In genomic region chr11:121587182-121587581, GRCh38 we compare ENCODE assay signal across 16 cellular contexts.
DNase-seq lines count a peak whose midpoint lies in the region; ATAC-seq and TF ChIP-seq lines count a peak whose summit lies in the region.
"Had no signal": no experiment of that assay in that cellular context is flagged by ENCODE, and none has a peak within 500 bp of the region (broad histone marks: within the 10 kb centered on the region; RNA-seq: fewer than 3 reads in every experiment).

No MANE protein-coding gene starts in this region.

- H3K9ac ChIP-seq in Karpas-422 (ENCODE audit: low read length), result peak overlapping the region; percentile 20
- H3K9ac ChIP-seq: GM23248 had no signal

- POLR2A ChIA-PET in activated CD8-positive, alpha-beta T cell treated with anti-CD3 and anti-CD28 coated beads for 36 hours (lab: Charles Lee), result no interaction called here
- POLR2A ChIA-PET in activated CD8-positive, alpha-beta T cell treated with anti-CD3 and anti-CD28 coated beads, Interleukin-2, amount 10 ng/mL, durations not matched to agents 7 days and 5 days (lab: Charles Lee), result no interaction called here
- POLR2A ChIA-PET in naive thymus-derived CD4-positive, alpha-beta T cell (lab: Charles Lee), result no interaction called here

- no peak overlapping the region for H3K4me3 Mint-ChIP-seq in activated CD8-positive, alpha-beta T cell treated with anti-CD3 and anti-CD28 coated beads for 36 hours
- H3K4me3 Mint-ChIP-seq in activated CD8-positive, alpha-beta T cell treated with anti-CD3 and anti-CD28 coated beads, Interleukin-2, amount 10 ng/mL, durations not matched to agents 7 days and 5 days, result no peak overlapping the region
- no peak overlapping the region for H3K4me3 Mint-ChIP-seq in naive thymus-derived CD4-positive, alpha-beta T cell
- H3K4me3 Mint-ChIP-seq in progenitor cell of endocrine pancreas (ENCODE audit: low read depth), result no peak overlapping the region
- H3K4me3 Mint-ChIP-seq: IgD-negative memory B cell had no signal

- no peak for ATAC-seq in activated CD8-positive, alpha-beta T cell treated with anti-CD3 and anti-CD28 coated beads for 36 hours
- no peak for ATAC-seq in activated CD8-positive, alpha-beta T cell treated with anti-CD3 and anti-CD28 coated beads, Interleukin-2, amount 10 ng/mL, durations not matched to agents 7 days and 5 days
- no peak for ATAC-seq in naive thymus-derived CD4-positive, alpha-beta T cell
- ATAC-seq: PC-3 had no signal

- H3K4me3 ChIP-seq in Karpas-422 (ENCODE audit: low read length), result no peak overlapping the region
- no peak overlapping the region for H3K4me3 ChIP-seq in hepatocyte
- H3K4me3 ChIP-seq in naive thymus-derived CD4-positive, alpha-beta T cell (ENCODE audit: low read length), result no peak overlapping the region
- H3K4me3 ChIP-seq: GM23248 had no signal

- 65% methylated on average over 2 of the region's 2 CpGs for WGBS in hepatocyte (ENCODE audit: low lambda C conversion rate, missing lambda C conversion rate)

- H3K36me3 Mint-ChIP-seq in activated CD8-positive, alpha-beta T cell treated with anti-CD3 and anti-CD28 coated beads for 36 hours (ENCODE audit: low read depth), result peaks cover 50% of the 10 kb centered on the region
- peaks cover 73% of the 10 kb centered on the region for H3K36me3 Mint-ChIP-seq in activated CD8-positive, alpha-beta T cell treated with anti-CD3 and anti-CD28 coated beads, Interleukin-2, amount 10 ng/mL, durations not matched to agents 7 days and 5 days (ENCODE audit: low read depth)
- peaks cover 31 to 73% (median 42%) of the 10 kb centered on the region in 5 donors for H3K36me3 Mint-ChIP-seq in naive thymus-derived CD4-positive, alpha-beta T cell
- H3K36me3 Mint-ChIP-seq in progenitor cell of endocrine pancreas (ENCODE audit: insufficient read depth), result peaks cover 11% of the 10 kb centered on the region
- H3K36me3 Mint-ChIP-seq: IgD-negative memory B cell had no signal

- H3K9me3 Mint-ChIP-seq in activated CD8-positive, alpha-beta T cell treated with anti-CD3 and anti-CD28 coated beads for 36 hours, result no peaks in the 10 kb centered on the region
- no peaks in the 10 kb centered on the region for H3K9me3 Mint-ChIP-seq in activated CD8-positive, alpha-beta T cell treated with anti-CD3 and anti-CD28 coated beads, Interleukin-2, amount 10 ng/mL, durations not matched to agents 7 days and 5 days (ENCODE audit: insufficient read depth)
- H3K9me3 Mint-ChIP-seq in naive thymus-derived CD4-positive, alpha-beta T cell, result no peaks in the 10 kb centered on the region
- no peaks in the 10 kb centered on the region for H3K9me3 Mint-ChIP-seq in progenitor cell of endocrine pancreas (ENCODE audit: low read depth)
- H3K9me3 Mint-ChIP-seq: IgD-negative memory B cell had no signal

- H3K79me2 ChIP-seq in Karpas-422 (ENCODE audit: low read length), result peaks cover 15% of the 10 kb centered on the region
- H3K79me2 ChIP-seq in hepatocyte, result no peaks in the 10 kb centered on the region

- H3K9me2 ChIP-seq in Karpas-422 (replicated peaks; ENCODE audit: insufficient read depth, low read length) (no peaks in the 10 kb centered on the region), hepatocyte (replicated peaks; ENCODE audit: insufficient read depth) (no peaks in the 10 kb centered on the region)

- H4K20me1 ChIP-seq in Karpas-422 (ENCODE audit: insufficient read depth, low read depth, low read length) (no peaks in the 10 kb centered on the region), hepatocyte (ENCODE audit: insufficient read depth, poor library complexity, severe bottlenecking) (no peaks in the 10 kb centered on the region)

- H2AFZ ChIP-seq in Karpas-422 (ENCODE audit: low read length), result no peak overlapping the region
- H2AFZ ChIP-seq in hepatocyte, result no peak overlapping the region
- H2AFZ ChIP-seq: GM23248 had no signal

- peaks cover 38% of the 10 kb centered on the region for H3K4me1 Mint-ChIP-seq in activated CD8-positive, alpha-beta T cell treated with anti-CD3 and anti-CD28 coated beads for 36 hours (ENCODE audit: low read depth)
- H3K4me1 Mint-ChIP-seq in activated CD8-positive, alpha-beta T cell treated with anti-CD3 and anti-CD28 coated beads, Interleukin-2, amount 10 ng/mL, durations not matched to agents 7 days and 5 days (ENCODE audit: low read depth), result peaks cover 32% of the 10 kb centered on the region
- H3K4me1 Mint-ChIP-seq in naive thymus-derived CD4-positive, alpha-beta T cell, result peaks cover 7 to 53% (median 22%) of the 10 kb centered on the region in 7 donors
- no peaks in the 10 kb centered on the region for H3K4me1 Mint-ChIP-seq in progenitor cell of endocrine pancreas (ENCODE audit: low read depth)

- H3K4me1 ChIP-seq in Karpas-422 (ENCODE audit: low read length) (peaks cover 99% of the 10 kb centered on the region), hepatocyte (ENCODE audit: insufficient read depth) (peaks cover 7% of the 10 kb centered on the region)
- peaks cover 7 to 10% of the 10 kb centered on the region in 2 donors for H3K4me1 ChIP-seq in naive thymus-derived CD4-positive, alpha-beta T cell (ENCODE audit: control insufficient read depth in 2 of 2, insufficient read depth in 2 of 2, low read length in 2 of 2)

- intact Hi-C loops in activated CD8-positive, alpha-beta T cell treated with anti-CD3 and anti-CD28 coated beads for 36 hours (cut with micrococcal nuclease), result no loop called here
- intact Hi-C loops in naive thymus-derived CD4-positive, alpha-beta T cell (cut with micrococcal nuclease), result no loop called here

- no peak for DNase-seq in activated CD8-positive, alpha-beta T cell treated with anti-CD3 and anti-CD28 coated beads for 36 hours
- no peak for DNase-seq in activated CD8-positive, alpha-beta T cell treated with anti-CD3 and anti-CD28 coated beads, Interleukin-2, amount 10 ng/mL, durations not matched to agents 7 days and 5 days
- DNase-seq in Karpas-422 (no peak), hepatocyte (ENCODE audit: low spot score) (peak; percentile 34), EL (no peak), progenitor cell of endocrine pancreas (ENCODE audit: low spot score, unreplicated experiment) (no peak), NCI-H226 (no peak)
- DNase-seq in naive thymus-derived CD4-positive, alpha-beta T cell, result no peak
- DNase-seq: 8988T; GM23248; HCEC 1CT; NCI-H187; NCI-H446; NK-92 treated with Interleukin-12 subunit alpha and Interleukin-12 subunit beta, amount 100 ng/mL, for 24 hours; PC-3 had no signal

- H3K27me3 Mint-ChIP-seq in activated CD8-positive, alpha-beta T cell treated with anti-CD3 and anti-CD28 coated beads for 36 hours, result no peaks in the 10 kb centered on the region
- no peaks in the 10 kb centered on the region for H3K27me3 Mint-ChIP-seq in activated CD8-positive, alpha-beta T cell treated with anti-CD3 and anti-CD28 coated beads, Interleukin-2, amount 10 ng/mL, durations not matched to agents 7 days and 5 days (ENCODE audit: low read depth)
- no peaks in the 10 kb centered on the region for H3K27me3 Mint-ChIP-seq in naive thymus-derived CD4-positive, alpha-beta T cell
- H3K27me3 Mint-ChIP-seq in progenitor cell of endocrine pancreas, result no peaks in the 10 kb centered on the region

- peaks cover 45% of the 10 kb centered on the region for H3K36me3 ChIP-seq in Karpas-422 (ENCODE audit: insufficient read depth, low read length)
- H3K36me3 ChIP-seq in hepatocyte (replicated peaks; ENCODE audit: insufficient read depth, low read depth), result no peaks in the 10 kb centered on the region
- H3K36me3 ChIP-seq in naive thymus-derived CD4-positive, alpha-beta T cell (ENCODE audit: control insufficient read depth in 2 of 3, insufficient read depth in 3 of 3, low read length in 3 of 3), result peaks cover 49 to 100% (median 58%) of the 10 kb centered on the region in 3 experiments

- CTCF ChIA-PET in activated CD8-positive, alpha-beta T cell treated with anti-CD3 and anti-CD28 coated beads for 36 hours (lab: Charles Lee), result no interaction called here
- CTCF ChIA-PET in activated CD8-positive, alpha-beta T cell treated with anti-CD3 and anti-CD28 coated beads, Interleukin-2, amount 10 ng/mL, durations not matched to agents 7 days and 5 days (lab: Charles Lee), result interaction anchor here (1.0 kb wide), 1 partner anchor 23 kb away, joined by 3 read pairs; no protein-coding TSS in a partner anchor
- CTCF ChIA-PET in naive thymus-derived CD4-positive, alpha-beta T cell (lab: Charles Lee), result no interaction called here

- H3K9me3 ChIP-seq in Karpas-422 (ENCODE audit: low read length) (no peaks in the 10 kb centered on the region), hepatocyte (ENCODE audit: low read depth) (no peaks in the 10 kb centered on the region)
- H3K9me3 ChIP-seq in naive thymus-derived CD4-positive, alpha-beta T cell (ENCODE audit: control insufficient read depth in 2 of 3, low read length in 3 of 3), result no peaks in the 10 kb centered on the region

- no peak for TF ChIP-seq CTCF in activated CD8-positive, alpha-beta T cell treated with anti-CD3 and anti-CD28 coated beads for 36 hours (IDR thresholded peaks at IDR 0.05)
- no peak for TF ChIP-seq CTCF in hepatocyte (IDR thresholded peaks at IDR 0.05; ENCODE audit: poor library complexity)
- no peak for TF ChIP-seq CTCF in progenitor cell of endocrine pancreas (IDR thresholded peaks at IDR 0.05; ENCODE audit: unreplicated experiment)

- H3K27ac ChIP-seq in Karpas-422 (ENCODE audit: low read length) (peak overlapping the region; percentile 97), hepatocyte (no peak overlapping the region)
- H3K27ac ChIP-seq in naive thymus-derived CD4-positive, alpha-beta T cell (ENCODE audit: low read depth, low read length), result no peak overlapping the region
- H3K27ac ChIP-seq: GM23248 had no signal

- H3K27me3 ChIP-seq in Karpas-422 (ENCODE audit: low read length) (no peaks in the 10 kb centered on the region), hepatocyte (no peaks in the 10 kb centered on the region)
- no peaks in the 10 kb centered on the region for H3K27me3 ChIP-seq in naive thymus-derived CD4-positive, alpha-beta T cell (ENCODE audit: control insufficient read depth in 2 of 2, insufficient read depth in 2 of 2, low read length in 2 of 2)

- H3K4me2 ChIP-seq in Karpas-422 (ENCODE audit: low read depth, low read length, poor library complexity, severe bottlenecking) (peak overlapping the region; percentile 32), hepatocyte (peak overlapping the region; percentile 19)

- peak overlapping the region; percentile 24 for H3K27ac Mint-ChIP-seq in activated CD8-positive, alpha-beta T cell treated with anti-CD3 and anti-CD28 coated beads for 36 hours
- H3K27ac Mint-ChIP-seq in activated CD8-positive, alpha-beta T cell treated with anti-CD3 and anti-CD28 coated beads, Interleukin-2, amount 10 ng/mL, durations not matched to agents 7 days and 5 days, result no peak overlapping the region
- peak overlapping the region in 7 of 9 donors; percentile 42 to 82 (median 49) for H3K27ac Mint-ChIP-seq in naive thymus-derived CD4-positive, alpha-beta T cell
- H3K27ac Mint-ChIP-seq in progenitor cell of endocrine pancreas, result no peak overlapping the region

Comparison
In these comparisons a context has a peak if more than half of its experiments do, and no peak if none do; other contexts are left out.
1. H3K27ac Mint-ChIP-seq: peak in activated CD8-positive, alpha-beta T cell treated with anti-CD3 and anti-CD28 coated beads for 36 hours (single experiment) and naive thymus-derived CD4-positive, alpha-beta T cell (7 of 9); none in activated CD8-positive, alpha-beta T cell treated with anti-CD3 and anti-CD28 coated beads, Interleukin-2, amount 10 ng/mL, durations not matched to agents 7 days and 5 days (single experiment) and progenitor cell of endocrine pancreas (single experiment).